In genomic region chr13:100235311-100235901, GRCh38 we compare ENCODE assay signal across 8 cellular contexts.
A peak's percentile ranks its signal among the peaks of the same experiment; 100 is the strongest.
DNase-seq lines count a peak whose midpoint lies in the region; ATAC-seq, FAIRE-seq and TF ChIP-seq lines count a peak whose summit lies in the region.

No MANE protein-coding gene starts in this region.

- TF ChIP-seq EP300 in A549 (IDR thresholded peaks at IDR 0.05): no peak

- H3K27me3 Mint-ChIP-seq in osteocyte (ENCODE audit: unreplicated experiment): no peaks in the 10 kb centered on the region

- H3K36me3 Mint-ChIP-seq in osteocyte (ENCODE audit: unreplicated experiment): peaks cover 10% of the 10 kb centered on the region

- TF ChIP-seq POLR2A in A549 (IDR thresholded peaks at IDR 0.05; ENCODE audit: low read length): no peak
- no peak for TF ChIP-seq POLR2A in lower leg skin (IDR thresholded peaks at IDR 0.05)

- POLR2A ChIA-PET in A549 (lab: Yijun Ruan, JAX) (interaction anchor here (0.7 to 1.4 kb wide), 4 partner anchors 147 to 265 kb away, joined by 6 to 10 read pairs (median 8); no protein-coding TSS in a partner anchor), RWPE1 (lab: Yijun Ruan, JAX; ENCODE audit: low non-redundant PET) (no interaction called here)

- peak; percentile 79 to 81 for TF ChIP-seq RAD21 in A549 (conservative IDR thresholded peaks at IDR 0.05 in 1 of 2, IDR thresholded peaks at IDR 0.05 in 1 of 2)

- peak in 1 of 2 experiments; percentile 52; a peak in 2 of 6 replicates for ATAC-seq in A549

- CTCF ChIA-PET in A549 (lab: Yijun Ruan, JAX) (interaction anchor here (0.6 to 3.7 kb wide), 23 partner anchors 11 to 579 kb away, joined by 3 to 26 read pairs (median 4); partner anchors contain the start of gene ZIC2), RWPE1 (lab: Yijun Ruan, JAX) (interaction anchor here (0.6 to 1.0 kb wide), 17 partner anchors 33 to 790 kb away, joined by 3 to 11 read pairs (median 6); no protein-coding TSS in a partner anchor)

- H3K4me1 Mint-ChIP-seq in osteocyte (ENCODE audit: unreplicated experiment): peaks cover 24% of the 10 kb centered on the region

- DNase-seq in A549 (ENCODE audit: low read depth in 1 of 2, low spot score in 1 of 2) (peak; percentile 23 to 46), RWPE1 (ENCODE audit: low spot score) (peak; percentile 53), epithelial cell of prostate (ENCODE audit: low read depth, low spot score) (no peak), osteocyte (ENCODE audit: extremely low spot score, unreplicated experiment) (no peak), lower leg skin (ENCODE audit: low spot score in 2 of 2) (no peak), UCSD-AML1 (lab: John Stamatoyannopoulos, UW; ENCODE audit: unreplicated experiment) (no peak)

- H3K4me2 ChIP-seq in A549: peak overlapping the region; percentile 67

- FAIRE-seq in A549 (lab: Jason Lieb, UNC) (no peak), G401.6 (lab: Jason Lieb, UNC) (peak; percentile 97)

- TF ChIP-seq CTCF in A549 (IDR thresholded peaks at IDR 0.05) (peak; percentile 64), LNCAP (IDR thresholded peaks at IDR 0.05) (peak; percentile 58), RWPE1 (conservative IDR thresholded peaks at IDR 0.05; ENCODE audit: low read depth) (peak; percentile 65), osteocyte (IDR thresholded peaks at IDR 0.05) (peak; percentile 77), lower leg skin (IDR thresholded peaks at IDR 0.05) (no peak)

- H3K9me3 ChIP-seq in A549: no peaks in the 10 kb centered on the region

- H3K27ac Mint-ChIP-seq in osteocyte (ENCODE audit: unreplicated experiment): peak overlapping the region; percentile 50

- intact Hi-C loops in lower leg skin (cut with DNase I; ENCODE audit: low total_unique reads): loop anchor here (10.0 kb wide), 1 partner anchor 321 kb away; no protein-coding TSS in a partner anchor

- H3K4me3 Mint-ChIP-seq in osteocyte (ENCODE audit: unreplicated experiment): peak overlapping the region; percentile 26

- H3K4me1 ChIP-seq in A549: peaks cover 32% of the 10 kb centered on the region

- H3K9me3 Mint-ChIP-seq in osteocyte (ENCODE audit: unreplicated experiment): peaks cover 4% of the 10 kb centered on the region

- WGBS in A549 (ENCODE audit: missing lambda C conversion rate): 4% methylated on average over 5 of the region's 5 CpGs
- WGBS in lower leg skin, 2 donors: 8 to 14% methylated on average over 5 of the region's 5 CpGs

- H3K27ac ChIP-seq in A549 (peak overlapping the region in 1 of 2 experiments; percentile 80; a peak in 4 of 6 replicates), RWPE1 (no peak overlapping the region), epithelial cell of prostate (peak overlapping the region; percentile 45)

- H3K4me3 ChIP-seq in A549 (no peak overlapping the region), lower leg skin (ENCODE audit: low read depth, poor library complexity, severe bottlenecking) (no peak overlapping the region)

TF ChIP-seq in A549, 52 proteins besides CTCF, POLR2A, EP300 and RAD21:
- TF ChIP-seq, protein P1, sequence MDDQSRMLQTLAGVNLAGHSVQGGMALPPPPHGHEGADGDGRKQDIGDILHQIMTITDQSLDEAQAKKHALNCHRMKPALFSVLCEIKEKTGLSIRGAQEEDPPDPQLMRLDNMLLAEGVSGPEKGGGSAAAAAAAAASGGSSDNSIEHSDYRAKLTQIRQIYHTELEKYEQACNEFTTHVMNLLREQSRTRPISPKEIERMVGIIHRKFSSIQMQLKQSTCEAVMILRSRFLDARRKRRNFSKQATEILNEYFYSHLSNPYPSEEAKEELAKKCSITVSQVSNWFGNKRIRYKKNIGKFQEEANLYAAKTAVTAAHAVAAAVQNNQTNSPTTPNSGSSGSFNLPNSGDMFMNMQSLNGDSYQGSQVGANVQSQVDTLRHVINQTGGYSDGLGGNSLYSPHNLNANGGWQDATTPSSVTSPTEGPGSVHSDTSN (IDR thresholded peaks at IDR 0.05): no peak
- TF ChIP-seq, protein P2, sequence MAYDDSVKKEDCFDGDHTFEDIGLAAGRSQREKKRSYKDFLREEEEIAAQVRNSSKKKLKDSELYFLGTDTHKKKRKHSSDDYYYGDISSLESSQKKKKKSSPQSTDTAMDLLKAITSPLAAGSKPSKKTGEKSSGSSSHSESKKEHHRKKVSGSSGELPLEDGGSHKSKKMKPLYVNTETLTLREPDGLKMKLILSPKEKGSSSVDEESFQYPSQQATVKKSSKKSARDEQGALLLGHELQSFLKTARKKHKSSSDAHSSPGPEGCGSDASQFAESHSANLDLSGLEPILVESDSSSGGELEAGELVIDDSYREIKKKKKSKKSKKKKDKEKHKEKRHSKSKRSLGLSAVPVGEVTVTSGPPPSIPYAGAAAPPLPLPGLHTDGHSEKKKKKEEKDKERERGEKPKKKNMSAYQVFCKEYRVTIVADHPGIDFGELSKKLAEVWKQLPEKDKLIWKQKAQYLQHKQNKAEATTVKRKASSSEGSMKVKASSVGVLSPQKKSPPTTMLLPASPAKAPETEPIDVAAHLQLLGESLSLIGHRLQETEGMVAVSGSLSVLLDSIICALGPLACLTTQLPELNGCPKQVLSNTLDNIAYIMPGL (CRISPR knock-in tag; IDR thresholded peaks at IDR 0.05; ENCODE audit: borderline replicate concordance): no peak
- TF ChIP-seq TP53 (CRISPR knock-in tag; IDR thresholded peaks at IDR 0.05) (no peak), HOXA7 (CRISPR knock-in tag; IDR thresholded peaks at IDR 0.05) (no peak), FOSL2 (IDR thresholded peaks at IDR 0.05) (no peak), FOSL2 (CRISPR knock-in tag; IDR thresholded peaks at IDR 0.05) (no peak), SMC3 (IDR thresholded peaks at IDR 0.05) (peak; percentile 76), MYC (IDR thresholded peaks at IDR 0.05; ENCODE audit: borderline replicate concordance, low read length) (no peak), CEBPB (IDR thresholded peaks at IDR 0.05) (0 out of 4 replicates have a peak, but pooled peaks of 1 of the 2 experiments have one; percentile 6), CBX8 (IDR thresholded peaks at IDR 0.05) (no peak)

Comparison
In these comparisons a context has a peak if more than half of its experiments do, and no peak if none do; other contexts are left out.
1. DNase-seq: peak in A549 (2 of 2) and RWPE1 (single experiment); none in epithelial cell of prostate (single experiment), osteocyte (single experiment), lower leg skin (0 of 2) and UCSD-AML1 (single experiment).
2. CTCF ChIP-seq: peak in A549 (single experiment), LNCAP (single experiment), RWPE1 (single experiment) and osteocyte (single experiment); none in lower leg skin (0 of 3).